1 cellular context compared by ENCODE assay signal in genomic region chr19:35154535-35155406, GRCh38.
TF ChIP-seq lines count a peak whose summit lies in the region.

TSS of gene FXYD5 (plus strand) at chr19:35154735. CDS start at chr19:35155551, 816 bp downstream.

TF ChIP-seq in HEK293, 187 proteins besides CTCF, POLR2A, EP300 and RAD21 (continued from another document):
- TF ChIP-seq, protein P1, sequence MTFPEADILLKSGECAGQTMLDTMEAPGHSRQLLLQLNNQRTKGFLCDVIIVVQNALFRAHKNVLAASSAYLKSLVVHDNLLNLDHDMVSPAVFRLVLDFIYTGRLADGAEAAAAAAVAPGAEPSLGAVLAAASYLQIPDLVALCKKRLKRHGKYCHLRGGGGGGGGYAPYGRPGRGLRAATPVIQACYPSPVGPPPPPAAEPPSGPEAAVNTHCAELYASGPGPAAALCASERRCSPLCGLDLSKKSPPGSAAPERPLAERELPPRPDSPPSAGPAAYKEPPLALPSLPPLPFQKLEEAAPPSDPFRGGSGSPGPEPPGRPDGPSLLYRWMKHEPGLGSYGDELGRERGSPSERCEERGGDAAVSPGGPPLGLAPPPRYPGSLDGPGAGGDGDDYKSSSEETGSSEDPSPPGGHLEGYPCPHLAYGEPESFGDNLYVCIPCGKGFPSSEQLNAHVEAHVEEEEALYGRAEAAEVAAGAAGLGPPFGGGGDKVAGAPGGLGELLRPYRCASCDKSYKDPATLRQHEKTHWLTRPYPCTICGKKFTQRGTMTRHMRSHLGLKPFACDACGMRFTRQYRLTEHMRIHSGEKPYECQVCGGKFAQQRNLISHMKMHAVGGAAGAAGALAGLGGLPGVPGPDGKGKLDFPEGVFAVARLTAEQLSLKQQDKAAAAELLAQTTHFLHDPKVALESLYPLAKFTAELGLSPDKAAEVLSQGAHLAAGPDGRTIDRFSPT (tag by site-specific recombination; IDR thresholded peaks at IDR 0.05) = peak; percentile 98
- TF ChIP-seq ZNF664 (tag by site-specific recombination; IDR thresholded peaks at IDR 0.05) = peak; percentile 34; the same call in 1 of the 2 replicates
- no peak; the same call in 1 of the 2 replicates for TF ChIP-seq OSR2 (tag by site-specific recombination; IDR thresholded peaks at IDR 0.05)
- TF ChIP-seq FEZF1 (tag by site-specific recombination; IDR thresholded peaks at IDR 0.05) = peak; percentile 6; the same call in 1 of the 2 replicates
- peak; percentile 16; the same call in 1 of the 2 replicates for TF ChIP-seq YY1 (tag by site-specific recombination; IDR thresholded peaks at IDR 0.05)
- no peak for TF ChIP-seq GFI1B (tag by site-specific recombination; IDR thresholded peaks at IDR 0.05)
- TF ChIP-seq PATZ1 (tag by site-specific recombination; IDR thresholded peaks at IDR 0.05) = peak; percentile 93
- peak; percentile 99 for TF ChIP-seq EGR2 (tag by site-specific recombination; IDR thresholded peaks at IDR 0.05; ENCODE audit: low read depth)
- TF ChIP-seq ZNF843 (tag by site-specific recombination; IDR thresholded peaks at IDR 0.05) = peak; percentile 87
- no peak for TF ChIP-seq ZNF248 (tag by site-specific recombination; IDR thresholded peaks at IDR 0.05)
- peak; percentile 96 for TF ChIP-seq ZBTB17 (tag by site-specific recombination; IDR thresholded peaks at IDR 0.05)
- TF ChIP-seq ZNF692 (tag by site-specific recombination; IDR thresholded peaks at IDR 0.05) = peak; percentile 95
- TF ChIP-seq INSM2 (tag by site-specific recombination; IDR thresholded peaks at IDR 0.05) = peak; percentile 77; the same call in 1 of the 2 replicates
- TF ChIP-seq ZNF707 (tag by site-specific recombination; IDR thresholded peaks at IDR 0.05) = peak; percentile 72
- peak; percentile 99 for TF ChIP-seq KLF8 (tag by site-specific recombination; IDR thresholded peaks at IDR 0.05)
- TF ChIP-seq ZFHX2 (tag by site-specific recombination; conservative IDR thresholded peaks at IDR 0.05) = peak; percentile 100
- TF ChIP-seq ZSCAN30 (tag by site-specific recombination; IDR thresholded peaks at IDR 0.05) = peak; percentile 77
- no peak for TF ChIP-seq MYNN (tag by site-specific recombination; IDR thresholded peaks at IDR 0.05; ENCODE audit: borderline replicate concordance)
- TF ChIP-seq ZBTB20 (tag by site-specific recombination; IDR thresholded peaks at IDR 0.05) = peak; percentile 100
- TF ChIP-seq, protein P2, sequence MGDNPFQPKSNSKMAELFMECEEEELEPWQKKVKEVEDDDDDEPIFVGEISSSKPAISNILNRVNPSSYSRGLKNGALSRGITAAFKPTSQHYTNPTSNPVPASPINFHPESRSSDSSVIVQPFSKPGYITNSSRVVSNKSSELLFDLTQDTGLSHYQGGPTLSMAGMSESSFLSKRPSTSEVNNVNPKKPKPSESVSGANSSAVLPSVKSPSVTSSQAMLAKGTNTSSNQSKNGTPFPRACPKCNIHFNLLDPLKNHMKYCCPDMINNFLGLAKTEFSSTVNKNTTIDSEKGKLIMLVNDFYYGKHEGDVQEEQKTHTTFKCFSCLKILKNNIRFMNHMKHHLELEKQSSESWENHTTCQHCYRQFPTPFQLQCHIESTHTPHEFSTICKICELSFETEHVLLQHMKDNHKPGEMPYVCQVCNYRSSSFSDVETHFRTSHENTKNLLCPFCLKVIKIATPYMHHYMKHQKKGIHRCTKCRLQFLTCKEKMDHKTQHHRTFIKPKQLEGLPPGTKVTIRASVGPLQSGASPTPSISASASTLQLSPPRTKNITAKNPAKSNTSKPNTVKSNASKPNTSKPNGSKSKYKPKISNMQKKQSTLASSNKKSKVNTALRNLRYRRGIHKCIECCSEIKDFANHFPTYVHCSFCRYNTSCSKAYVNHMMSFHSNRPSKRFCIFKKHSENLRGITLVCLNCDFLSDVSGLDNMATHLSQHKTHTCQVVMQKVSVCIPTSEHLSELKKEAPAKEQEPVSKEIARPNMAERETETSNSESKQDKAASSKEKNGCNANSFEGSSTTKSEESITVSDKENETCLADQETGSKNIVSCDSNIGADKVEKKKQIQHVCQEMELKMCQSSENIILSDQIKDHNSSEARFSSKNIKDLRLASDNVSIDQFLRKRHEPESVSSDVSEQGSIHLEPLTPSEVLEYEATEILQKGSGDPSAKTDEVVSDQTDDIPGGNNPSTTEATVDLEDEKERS (tag by site-specific recombination; IDR thresholded peaks at IDR 0.05) = peak; percentile 49; the same call in 1 of the 2 replicates
- TF ChIP-seq ZBTB6 (tag by site-specific recombination; IDR thresholded peaks at IDR 0.05) = peak; percentile 75; the same call in 1 of the 2 replicates
- TF ChIP-seq ZBTB1 (tag by site-specific recombination; IDR thresholded peaks at IDR 0.05) = 0 out of 2 replicates have a peak, but pooled peaks have one; percentile 36
- TF ChIP-seq REPIN1 (tag by site-specific recombination; IDR thresholded peaks at IDR 0.05; ENCODE audit: low read depth) = peak; percentile 96; the same call in 1 of the 2 replicates
- TF ChIP-seq GLI4 (tag by site-specific recombination; IDR thresholded peaks at IDR 0.05) = 0 out of 2 replicates have a peak, but pooled peaks have one; percentile 90
- TF ChIP-seq ZNF350 (tag by site-specific recombination; IDR thresholded peaks at IDR 0.05) = no peak
- peak; percentile 96 for TF ChIP-seq IKZF3 (tag by site-specific recombination; IDR thresholded peaks at IDR 0.05)
- peak; percentile 80 for TF ChIP-seq ZNF76 (tag by site-specific recombination; IDR thresholded peaks at IDR 0.05; ENCODE audit: borderline replicate concordance, low read depth)
- peak; percentile 70; the same call in 1 of the 2 replicates for TF ChIP-seq ZSCAN5A (tag by site-specific recombination; IDR thresholded peaks at IDR 0.05)
- peak; percentile 64 for TF ChIP-seq ZBTB21 (tag by site-specific recombination; IDR thresholded peaks at IDR 0.05)
- TF ChIP-seq ZNF221 (tag by site-specific recombination; IDR thresholded peaks at IDR 0.05; ENCODE audit: borderline replicate concordance) = no peak
- TF ChIP-seq ZNF426 (tag by site-specific recombination; IDR thresholded peaks at IDR 0.05) = no peak
- TF ChIP-seq ZNF155 (tag by site-specific recombination; IDR thresholded peaks at IDR 0.05) = no peak
- TF ChIP-seq ZNF335 (tag by site-specific recombination; conservative IDR thresholded peaks at IDR 0.05) = peak; percentile 100
